8 cellular contexts compared by ENCODE assay signal in the genomic region with DNA sequence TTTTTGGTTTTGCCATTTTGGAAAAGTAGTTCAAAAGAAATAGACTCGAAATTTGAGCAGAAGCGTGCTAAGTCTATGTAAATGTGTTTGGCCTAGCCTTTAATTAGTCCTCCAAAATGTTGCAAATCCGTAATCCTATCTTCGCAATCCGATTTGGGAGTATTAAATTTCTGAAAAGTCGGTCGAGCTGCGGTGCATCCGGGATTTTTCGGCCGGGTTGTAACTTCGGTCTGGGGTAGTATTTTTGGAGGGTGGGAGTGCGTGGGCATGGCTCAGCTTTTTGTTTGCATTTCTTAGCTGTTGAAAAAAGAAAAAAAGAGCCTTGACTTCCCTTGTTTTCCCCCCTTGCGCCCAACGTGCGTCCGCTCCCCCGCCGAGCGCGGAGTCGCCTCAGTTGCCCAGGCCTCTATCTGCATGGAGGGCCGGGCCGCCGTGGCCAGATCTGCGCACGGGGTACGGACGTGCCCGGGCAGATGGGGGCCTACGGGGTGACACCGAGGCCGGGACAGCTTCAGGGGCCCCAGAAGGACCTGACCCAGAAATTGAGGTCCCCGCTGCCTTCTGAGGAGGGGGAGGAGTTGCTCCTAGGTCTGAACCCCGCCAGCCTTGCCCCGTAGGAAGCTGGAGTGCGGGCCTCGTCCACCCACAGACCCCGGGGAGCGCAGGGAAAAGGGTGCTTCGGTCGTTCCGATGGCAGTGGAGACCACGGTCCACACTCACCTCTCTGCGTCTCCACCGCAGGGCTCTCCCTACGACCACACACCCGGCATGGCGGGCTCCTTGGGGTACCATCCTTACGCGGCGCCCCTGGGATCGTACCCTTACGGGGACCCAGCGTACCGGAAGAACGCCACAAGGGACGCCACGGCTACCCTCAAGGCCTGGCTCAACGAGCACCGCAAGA. TPM values are rescaled to one million over a fixed set of nuclear protein-coding genes. Genes with fewer than 3 reads are reported as not detected.
DNase-seq lines count a peak whose midpoint lies in the region; TF ChIP-seq lines count a peak whose summit lies in the region.

No MANE protein-coding gene starts in this region.

- peak overlapping the region; percentile 29; the same call in 1 of the 2 replicates for H3K4me2 ChIP-seq in OCI-LY1 (ENCODE audit: low read length)

- H3F3A ChIP-seq in OCI-LY1 (ENCODE audit: insufficient read depth, low read length), result no peaks in the 10 kb centered on the region

- H3K79me2 ChIP-seq in OCI-LY1 (ENCODE audit: insufficient read depth, low read length), result no peaks in the 10 kb centered on the region

- H3K9me3 ChIP-seq in OCI-LY1 (ENCODE audit: low read length) (no peaks in the 10 kb centered on the region), prostate gland (no peaks in the 10 kb centered on the region), colonic mucosa (no peaks in the 10 kb centered on the region)

- H3K9me2 ChIP-seq in OCI-LY1 (ENCODE audit: low read depth, low read length), result no peaks in the 10 kb centered on the region

- H3K4me3 ChIP-seq in OCI-LY1 (ENCODE audit: low read depth, low read length, poor library complexity, severe bottlenecking), result peak overlapping the region; percentile 69
- peak overlapping the region; percentile 78 for H3K4me3 ChIP-seq in epithelial cell of proximal tubule (ENCODE audit: low read depth, low read length)
- H3K4me3 ChIP-seq in prostate gland, result peak overlapping the region; percentile 75 to 80
- H3K4me3 ChIP-seq in colonic mucosa, result no peak overlapping the region

- no peak overlapping the region for H2AFZ ChIP-seq in OCI-LY1 (ENCODE audit: low read length)

- H3K36me3 ChIP-seq in OCI-LY1 (ENCODE audit: insufficient read depth, low read length), result no peaks in the 10 kb centered on the region; the same call in 1 of the 2 replicates
- no peaks in the 10 kb centered on the region for H3K36me3 ChIP-seq in prostate gland
- no peaks in the 10 kb centered on the region for H3K36me3 ChIP-seq in colonic mucosa

- H3K27ac ChIP-seq in OCI-LY1 (ENCODE audit: low read depth, low read length, poor library complexity, severe bottlenecking) (no peak overlapping the region), prostate gland (peak overlapping the region; percentile 92 to 94), colonic mucosa (no peak overlapping the region)

- DNase-seq in GM10266 (ENCODE audit: extremely low spot score), result peak; percentile 24
- no peak for DNase-seq in epithelial cell of proximal tubule (ENCODE audit: low read depth)
- DNase-seq in prostate gland (ENCODE audit: low spot score), result no peak
- DNase-seq in SHP77 (lab: John Stamatoyannopoulos, UW), result no peak
- DNase-seq in colonic mucosa, result no peak
- DNase-seq in NAMALWA (ENCODE audit: low spot score), result no peak
- DNase-seq in SW480 (ENCODE audit: low spot score), result no peak

- H3K9ac ChIP-seq in OCI-LY1 (ENCODE audit: low read length), result no peak overlapping the region
- H3K9ac ChIP-seq in colonic mucosa (ENCODE audit: low read depth in 2 of 2, low read length in 2 of 2), result no peak overlapping the region

- 7% methylated on average over 61 of the region's 61 CpGs for WGBS in prostate gland

- intact Hi-C loops in prostate gland (cut with DNase I) (loop anchor here (10.0 kb wide), 1 partner anchor 1027 kb away; no protein-coding TSS in a partner anchor), colonic mucosa (cut with DNase I) (loop anchor here (10.0 kb wide), 1 partner anchor 647 kb away; the partner anchor contains the start of gene IRX3)

- TF ChIP-seq CTCF in GM10266 (IDR thresholded peaks at IDR 0.05; ENCODE audit: control insufficient read depth, insufficient read depth, low read depth, missing control alignments), result no peak
- no peak for TF ChIP-seq CTCF in OCI-LY1 (IDR thresholded peaks at IDR 0.05; ENCODE audit: low read length)
- TF ChIP-seq CTCF in epithelial cell of proximal tubule (conservative IDR thresholded peaks at IDR 0.05; ENCODE audit: low read depth, low read length), result no peak
- TF ChIP-seq CTCF in prostate gland (IDR thresholded peaks at IDR 0.05), result no peak
- no peak for TF ChIP-seq CTCF in colonic mucosa (IDR thresholded peaks at IDR 0.05)

- H3K4me1 ChIP-seq in OCI-LY1 (ENCODE audit: insufficient read depth, low read length, severe bottlenecking), result peaks cover 15% of the 10 kb centered on the region
- H3K4me1 ChIP-seq in prostate gland (replicated peaks), result no peaks in the 10 kb centered on the region
- peaks cover 16% of the 10 kb centered on the region for H3K4me1 ChIP-seq in colonic mucosa

- no peaks in the 10 kb centered on the region for H4K20me1 ChIP-seq in OCI-LY1 (ENCODE audit: insufficient read depth, low read length)

- no peak for TF ChIP-seq POLR2A in prostate gland (IDR thresholded peaks at IDR 0.05)

- no peaks in the 10 kb centered on the region for H3K27me3 ChIP-seq in OCI-LY1 (ENCODE audit: insufficient read depth, low read length)
- no peaks in the 10 kb centered on the region for H3K27me3 ChIP-seq in prostate gland (replicated peaks; ENCODE audit: insufficient read depth)
- peaks cover 71% of the 10 kb centered on the region for H3K27me3 ChIP-seq in colonic mucosa

RNA-seq across cellular contexts. Expression of gene IRX5, which starts 1.3 kb away (rescaled TPM):
- total RNA-seq in epithelial cell of proximal tubule, result 15.3 and 17.4 TPM in 2 replicates
- 10 to 100 TPM; 12.7 to 38.8 TPM for total RNA-seq in prostate gland
- under 1 TPM; 0.11 to 0.17 TPM for total RNA-seq in colonic mucosa

Comparison
In these comparisons a context has a peak if more than half of its experiments do, and no peak if none do; other contexts are left out.
1. H3K27ac ChIP-seq: peak in prostate gland (2 of 2); none in OCI-LY1 (single experiment) and colonic mucosa (single experiment).
2. RNA of gene IRX5, which starts 1.3 kb away (total RNA-seq): 12.7 to 38.8 TPM in prostate gland and 15.3 to 17.4 TPM in epithelial cell of proximal tubule; 0.11 to 0.17 TPM in colonic mucosa; every median in the first group is over 10 times any median in the second.